In the genomic region with DNA sequence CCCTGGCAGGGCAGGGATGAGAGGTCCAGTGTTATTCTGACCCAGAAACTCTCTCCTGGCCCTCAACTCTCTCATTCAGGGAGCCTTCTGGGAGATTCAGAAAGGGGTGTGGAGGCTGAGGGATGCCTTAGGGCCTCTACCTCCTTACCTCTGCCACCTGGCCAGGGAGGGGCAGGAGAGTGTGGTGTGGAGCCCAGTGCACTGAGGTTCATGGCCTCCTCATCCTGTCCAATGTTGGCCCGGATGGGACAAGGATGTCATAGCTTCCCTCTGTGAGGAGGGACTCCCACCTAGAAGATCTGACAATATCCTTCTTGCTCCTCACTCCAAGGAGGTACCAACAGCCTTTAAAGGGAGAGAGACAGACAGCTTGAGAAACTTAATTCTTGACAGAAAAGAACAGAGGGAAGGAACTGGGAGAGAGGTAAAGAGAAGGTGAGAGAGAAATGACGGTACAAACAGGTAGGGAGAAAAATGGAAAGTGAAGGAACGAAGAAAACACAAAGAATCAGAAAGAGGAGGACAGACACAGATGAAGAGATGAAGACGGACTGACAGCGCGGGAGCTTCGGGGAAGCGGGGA, we compare ENCODE assay signal across 8 cellular contexts. TPM values are rescaled to one million over a fixed set of nuclear protein-coding genes. Genes with fewer than 3 reads are reported as not detected.
DNase-seq lines count a peak whose midpoint lies in the region; ATAC-seq, FAIRE-seq and TF ChIP-seq lines count a peak whose summit lies in the region.

No MANE protein-coding gene starts in this region.

- no peak for TF ChIP-seq RAD21 in GM12878 (IDR thresholded peaks at IDR 0.05; ENCODE audit: insufficient read depth, low read depth, low read length)

- dilution Hi-C loops in mammary epithelial cell (cut with HindIII; ENCODE audit: low sequenced_read_pairs): no loop called here

- ATAC-seq in GM12878: no peak
- no peak for ATAC-seq in HG03097 (IDR thresholded peaks at IDR 0.05; ENCODE audit: low FRiP score, unreplicated experiment)

- H3K9ac ChIP-seq in GM12878 (ENCODE audit: control insufficient read depth, insufficient read depth, low read length): no peak overlapping the region
- H3K9ac ChIP-seq in mammary epithelial cell (ENCODE audit: insufficient read depth, low read length): no peak overlapping the region

- POLR2A ChIA-PET in MCF 10A (lab: Yijun Ruan, JAX): no interaction called here
- POLR2A ChIA-PET in GM12878 (lab: Charles Lee): no interaction called here

- BruUV-seq in MCF 10A (replicated peaks; lab: Mats Ljungman, UMichigan): no TSS peak
- no TSS peak for BruUV-seq in GM12878 (replicated peaks; lab: Mats Ljungman, UMichigan)
- no TSS peak for BruUV-seq in mammary epithelial cell (replicated peaks; lab: Mats Ljungman, UMichigan)

- H3K27ac Mint-ChIP-seq in MCF 10A (ENCODE audit: low read depth, unreplicated experiment): no peak overlapping the region

- intact Hi-C loops in breast epithelium (cut with DNase I; ENCODE audit: low total_unique reads) (no loop called here), MCF 10A (cut with micrococcal nuclease) (no loop called here), GM12878 (cut with micrococcal nuclease; ENCODE audit: unreplicated experiment) (no loop called here), mammary epithelial cell (cut with micrococcal nuclease) (no loop called here)

- H3K27me3 ChIP-seq in breast epithelium (no peaks in the 10 kb centered on the region), GM12878 (replicated peaks in 1 of 2; ENCODE audit: control insufficient read depth in 2 of 2, insufficient read depth in 2 of 2, low read length in 1 of 2) (peaks cover 7 to 13% of the 10 kb centered on the region in 2 experiments), mononuclear cell (ENCODE audit: insufficient read depth, low read length) (no peaks in the 10 kb centered on the region), mammary epithelial cell (ENCODE audit: insufficient read depth, low read length) (peaks cover 5% of the 10 kb centered on the region)

- SMC1A ChIA-PET in GM12878 (lab: Charles Lee; ENCODE audit: uncharacterized antibody, unreplicated experiment): no interaction called here

- RAD21 ChIA-PET in GM12878 (lab: Charles Lee; ENCODE audit: unreplicated experiment): no interaction called here

- H3K4me3 Mint-ChIP-seq in MCF 10A (ENCODE audit: unreplicated experiment): no peak overlapping the region

- TF ChIP-seq CTCF in breast epithelium (IDR thresholded peaks at IDR 0.05) (no peak), MCF 10A (IDR thresholded peaks at IDR 0.05; ENCODE audit: unreplicated experiment) (no peak), GM12878 (IDR thresholded peaks at IDR 0.05 in 2 of 3, conservative IDR thresholded peaks at IDR 0.05 in 1 of 3; ENCODE audit: control insufficient read depth in 2 of 3, extremely low read depth in 1 of 3, insufficient read depth in 1 of 3, low read depth in 3 of 3, low read length in 3 of 3) (no peak), mammary epithelial cell (conservative IDR thresholded peaks at IDR 0.05 in 1 of 2, IDR thresholded peaks at IDR 0.05 in 1 of 2; ENCODE audit: extremely low read depth in 1 of 2, insufficient read depth in 1 of 2, low read depth in 1 of 2, low read length in 2 of 2) (no peak)

- H3K4me2 ChIP-seq in GM12878 (ENCODE audit: control insufficient read depth, insufficient read depth): no peak overlapping the region
- H3K4me2 ChIP-seq in mammary epithelial cell (ENCODE audit: insufficient read depth, low read depth, low read length): no peak overlapping the region

- FAIRE-seq in GM12878 (lab: Jason Lieb, UNC): no peak
- no peak for FAIRE-seq in urothelium cell line (lab: Jason Lieb, UNC)

- TF ChIP-seq EP300 in GM12878 (IDR thresholded peaks at IDR 0.05; ENCODE audit: borderline replicate concordance in 1 of 2, control insufficient read depth in 1 of 2, low read depth in 2 of 2, low read length in 2 of 2): no peak

- H3K36me3 ChIP-seq in breast epithelium (no peaks in the 10 kb centered on the region), GM12878 (ENCODE audit: control insufficient read depth in 2 of 2, insufficient read depth in 2 of 2, low read length in 1 of 2) (no peaks in the 10 kb centered on the region), urinary bladder (ENCODE audit: insufficient read depth) (no peaks in the 10 kb centered on the region), mammary epithelial cell (ENCODE audit: insufficient read depth, low read length) (no peaks in the 10 kb centered on the region)

- no peaks in the 10 kb centered on the region for H3K4me1 Mint-ChIP-seq in MCF 10A (ENCODE audit: insufficient read depth, unreplicated experiment)

- H3K36me3 Mint-ChIP-seq in MCF 10A (ENCODE audit: insufficient read depth, unreplicated experiment): peaks cover 5% of the 10 kb centered on the region

- H2AFZ ChIP-seq in GM12878 (ENCODE audit: control insufficient read depth, low read depth, low read length) (no peak overlapping the region), mammary epithelial cell (ENCODE audit: low read depth, low read length) (no peak overlapping the region)

- H3K4me1 ChIP-seq in breast epithelium (peaks cover 0 to 7% of the 10 kb centered on the region in 2 donors), GM12878 (ENCODE audit: control insufficient read depth, insufficient read depth, low read length) (no peaks in the 10 kb centered on the region), mononuclear cell (ENCODE audit: insufficient read depth, low read length) (peaks cover 17% of the 10 kb centered on the region), urinary bladder (ENCODE audit: insufficient read depth) (peaks cover 5% of the 10 kb centered on the region), mammary epithelial cell (ENCODE audit: insufficient read depth, low read length) (no peaks in the 10 kb centered on the region)

- WGBS in GM12878 (ENCODE audit: insufficient coverage, insufficient replicate concordance, low lambda C conversion rate, missing lambda C conversion rate): 18% methylated on average over 8 of the region's 8 CpGs
- 5% methylated on average over 8 of the region's 8 CpGs for WGBS in urinary bladder
- WGBS in mammary epithelial cell (ENCODE audit: low coverage, missing lambda C conversion rate): 35% methylated on average over 7 of the region's 8 CpGs

- DNase-seq in breast epithelium (ENCODE audit: low spot score in 2 of 2) (no peak), MCF 10A (ENCODE audit: unreplicated experiment) (no peak), GM12878 (ENCODE audit: low read depth, low spot score) (no peak), urothelium cell line (ENCODE audit: low spot score) (no peak), mammary epithelial cell (no peak)

- peak overlapping the region; percentile 81 to 88 for H3K27ac ChIP-seq in breast epithelium
- H3K27ac ChIP-seq in GM12878 (ENCODE audit: control insufficient read depth, insufficient read depth): no peak overlapping the region
- peak overlapping the region; percentile 15 for H3K27ac ChIP-seq in urinary bladder (ENCODE audit: low read depth)
- H3K27ac ChIP-seq in mammary epithelial cell (ENCODE audit: insufficient read depth, low read depth, low read length): no peak overlapping the region

- no peaks in the 10 kb centered on the region for H3K9me3 Mint-ChIP-seq in MCF 10A (ENCODE audit: unreplicated experiment)

- H3K79me2 ChIP-seq in GM12878 (ENCODE audit: control insufficient read depth, insufficient read depth, low read length) (no peaks in the 10 kb centered on the region), mammary epithelial cell (ENCODE audit: insufficient read depth, low read length) (no peaks in the 10 kb centered on the region)

- peak overlapping the region; percentile 85 to 90 (median 89) for H3K4me3 ChIP-seq in breast epithelium
- H3K4me3 ChIP-seq in GM12878: no peak overlapping the region
- peak overlapping the region; percentile 51 for H3K4me3 ChIP-seq in mononuclear cell (ENCODE audit: low read length)
- H3K4me3 ChIP-seq in urinary bladder (ENCODE audit: low read depth, low read length): peak overlapping the region; percentile 99
- no peak overlapping the region for H3K4me3 ChIP-seq in mammary epithelial cell (replicated peaks in 1 of 3; ENCODE audit: insufficient read depth in 1 of 3, low read depth in 2 of 3, low read length in 3 of 3)

- CTCF ChIA-PET in MCF 10A (lab: Yijun Ruan, JAX) (interaction anchor here (1.3 kb wide), 1 partner anchor 19 kb away, joined by 5 read pairs; no protein-coding TSS in a partner anchor), GM12878 (lab: Yijun Ruan, JAX) (no interaction called here), mammary epithelial cell (lab: Charles Lee; ENCODE audit: low non-redundant PET) (interaction anchor here (0.6 kb wide), 1 partner anchor 208 kb away, joined by 3 read pairs; no protein-coding TSS in a partner anchor)

- no peaks in the 10 kb centered on the region for H4K20me1 ChIP-seq in GM12878 (ENCODE audit: control insufficient read depth, insufficient read depth)
- no peaks in the 10 kb centered on the region for H4K20me1 ChIP-seq in mammary epithelial cell (ENCODE audit: insufficient read depth, low read length)

- H3K9me3 ChIP-seq in breast epithelium (no peaks in the 10 kb centered on the region), GM12878 (replicated peaks; ENCODE audit: control insufficient read depth, insufficient read depth, low read length) (no peaks in the 10 kb centered on the region), mononuclear cell (ENCODE audit: low read depth, low read length) (no peaks in the 10 kb centered on the region), mammary epithelial cell (replicated peaks; ENCODE audit: insufficient read depth, low read length) (no peaks in the 10 kb centered on the region)

- H3K27me3 Mint-ChIP-seq in MCF 10A (ENCODE audit: insufficient read depth, unreplicated experiment): peaks cover 31% of the 10 kb centered on the region

- TF ChIP-seq POLR2A in breast epithelium (IDR thresholded peaks at IDR 0.05) (no peak), GM12878 (IDR thresholded peaks at IDR 0.05; ENCODE audit: low read depth, low read length) (no peak)

- in situ Hi-C loops in GM12878 (cut with MboI): no loop called here
- in situ Hi-C loops in mammary epithelial cell (cut with MboI; ENCODE audit: low sequenced_read_pairs in 2 of 2): no loop called here

RNA-seq across cellular contexts. Expression of gene BEND5, which starts 0.8 kb away (rescaled TPM):
- 1 to 10 TPM; 3.2 to 7.3 (median 5.9) TPM for total RNA-seq in breast epithelium
- not detected in 2 replicates for total RNA-seq in MCF 10A (2022)
- 0.27 TPM in 1 of 2 replicates, not detected in the other for total RNA-seq in GM12878 (2013; cell fraction: nucleolus; rRNA removed)
- not detected in 2 replicates for total RNA-seq in GM12878 (2014; rRNA removed)
- total RNA-seq in GM12878 (2014; rRNA removed; fragmentation: Illumina TruSeq; extraction: Trizol): not detected in 2 replicates
- total RNA-seq in GM12878 (2021): not detected in 2 replicates
- 0.81 TPM for polyA plus RNA-seq in GM12878 (2011; ENCODE audit: low read depth)
- 0.12 and 0.26 TPM in 2 replicates for polyA plus RNA-seq in GM12878 (2011; rRNA removed)
- 0.15 and 0.33 TPM in 2 replicates for polyA plus RNA-seq in GM12878 (2011; cell fraction: cytosol; rRNA removed)
- 0.16 and 0.19 TPM in 2 replicates for polyA plus RNA-seq in GM12878 (2011; cell fraction: nucleus; rRNA removed)
- 0.74 and 1.0 TPM in 2 replicates for polyA plus RNA-seq in GM12878 (2012)
- polyA plus RNA-seq in GM12878 (2014; fragmentation: Illumina TruSeq; extraction: Trizol): not detected in 2 replicates
- not detected for polyA plus RNA-seq in GM12878 (2014; fragmentation: Nextera tagmentation; extraction: Ambion mirVana)
- polyA plus RNA-seq in GM12878 (2014; rRNA removed): not detected in 2 replicates
- not detected for polyA plus RNA-seq in GM12878 (2016; fragmentation: Nextera tagmentation; extraction: Ambion mirVana)
- 0.15 and 0.66 TPM in 2 replicates for polyA minus RNA-seq in GM12878 (2011; rRNA and poly(A)+ RNA removed)
- not detected in 2 replicates for polyA minus RNA-seq in GM12878 (2011; cell fraction: cytosol; rRNA and poly(A)+ RNA removed)
- 0.48 TPM in 1 of 2 replicates, not detected in the other for polyA minus RNA-seq in GM12878 (2011; cell fraction: nucleus; rRNA and poly(A)+ RNA removed)
- total RNA-seq in mononuclear cell: 5.1 TPM
- total RNA-seq in urinary bladder: 10.3 TPM
- polyA plus RNA-seq in urinary bladder: 10.8 TPM
- 1 to 10 TPM in 1 of 2 donors, under 1 TPM in 1; 0.56 to 1.5 TPM for total RNA-seq in mammary epithelial cell
- polyA plus RNA-seq in mammary epithelial cell: 0.16 TPM
- polyA minus RNA-seq in mammary epithelial cell: not detected

Comparison
In these comparisons a context has a peak if more than half of its experiments do, and no peak if none do; other contexts are left out.
1. H3K27ac ChIP-seq: peak in breast epithelium (2 of 2) and urinary bladder (single experiment); none in GM12878 (single experiment) and mammary epithelial cell (single experiment).
2. H3K4me3 ChIP-seq: peak in breast epithelium (3 of 3), mononuclear cell (single experiment) and urinary bladder (single experiment); none in GM12878 (single experiment) and mammary epithelial cell (0 of 3).